Comparison of ENCODE assay signal across 11 cellular contexts in genomic region chr9:110189001-110189400, GRCh38. TPM values are rescaled to one million over a fixed set of nuclear protein-coding genes. Genes with fewer than 3 reads are reported as not detected.
DNase-seq lines count a peak whose midpoint lies in the region; ATAC-seq and TF ChIP-seq lines count a peak whose summit lies in the region.
"Had no signal": no experiment of that assay in that cellular context is flagged by ENCODE, and none has a peak within 500 bp of the region (broad histone marks: within the 10 kb centered on the region; RNA-seq: fewer than 3 reads in every experiment).

No MANE protein-coding gene starts in this region.

- no peak overlapping the region for H3K4me3 Mint-ChIP-seq in activated CD4-positive, alpha-beta T cell treated with anti-CD3 and anti-CD28 coated beads, Interleukin-2, amount 10 ng/mL, durations not matched to agents 7 days and 5 days
- H3K4me3 Mint-ChIP-seq in activated CD4-positive, alpha-beta T cell treated with anti-CD3 and anti-CD28 coated beads for 36 hours, result no peak overlapping the region

- H3K36me3 Mint-ChIP-seq in activated CD4-positive, alpha-beta T cell treated with anti-CD3 and anti-CD28 coated beads, Interleukin-2, amount 10 ng/mL, durations not matched to agents 7 days and 5 days (ENCODE audit: low read depth), result no peaks in the 10 kb centered on the region
- H3K36me3 Mint-ChIP-seq in activated CD4-positive, alpha-beta T cell treated with anti-CD3 and anti-CD28 coated beads for 36 hours (ENCODE audit: low read depth), result no peaks in the 10 kb centered on the region

- intact Hi-C loops in dorsolateral prefrontal cortex (cut with DNase I), result loop anchor here (5.0 to 10.0 kb wide), 2 partner anchors 433 to 436 kb away; no protein-coding TSS in a partner anchor
- intact Hi-C loops in uterus (cut with DNase I; ENCODE audit: low total_unique reads), result no loop called here
- intact Hi-C loops in activated CD4-positive, alpha-beta T cell treated with anti-CD3 and anti-CD28 coated beads for 36 hours (cut with DNase I, micrococcal nuclease), result no loop called here

- no peak for DNase-seq in activated CD4-positive, alpha-beta T cell treated with anti-CD3 and anti-CD28 coated beads, Interleukin-2, amount 10 ng/mL, durations not matched to agents 7 days and 5 days
- DNase-seq in activated CD4-positive, alpha-beta T cell treated with anti-CD3 and anti-CD28 coated beads, Interleukin-2, amount 50 U/mL, for 4 hours, result no peak
- DNase-seq in dorsolateral prefrontal cortex (peak in 3 of 10 donors; percentile 45 to 55 (median 47)), uterus (peak; percentile 26 to 69)
- no peak for DNase-seq in activated CD4-positive, alpha-beta T cell treated with anti-CD3 and anti-CD28 coated beads for 36 hours
- DNase-seq: dermis blood vessel endothelial cell had no signal

- no peaks in the 10 kb centered on the region for H3K36me3 ChIP-seq in mucosa of rectum (ENCODE audit: control insufficient read depth in 2 of 2, insufficient read depth in 2 of 2, low read length in 2 of 2)
- H3K36me3 ChIP-seq in uterus, result no peaks in the 10 kb centered on the region
- H3K36me3 ChIP-seq: BLaER1 treated with 17β-estradiol and CSF1 and Interleukin-3, amounts not matched to agents 10 nM and 100 nM had no signal

- POLR2A ChIA-PET in activated CD4-positive, alpha-beta T cell treated with anti-CD3 and anti-CD28 coated beads, Interleukin-2, amount 10 ng/mL, durations not matched to agents 7 days and 5 days (lab: Charles Lee), result interaction anchor here (0.6 kb wide), 1 partner anchor 469 kb away, joined by 3 read pairs; no protein-coding TSS in a partner anchor
- POLR2A ChIA-PET in activated CD4-positive, alpha-beta T cell treated with anti-CD3 and anti-CD28 coated beads for 36 hours (lab: Charles Lee), result no interaction called here

- peaks cover 3% of the 10 kb centered on the region for H3K27me3 Mint-ChIP-seq in activated CD4-positive, alpha-beta T cell treated with anti-CD3 and anti-CD28 coated beads, Interleukin-2, amount 10 ng/mL, durations not matched to agents 7 days and 5 days
- H3K27me3 Mint-ChIP-seq in activated CD4-positive, alpha-beta T cell treated with anti-CD3 and anti-CD28 coated beads for 36 hours, result no peaks in the 10 kb centered on the region

- ATAC-seq in GM21360 (IDR thresholded peaks at IDR 0.05; ENCODE audit: unreplicated experiment) (no peak), GM21367 (IDR thresholded peaks at IDR 0.05; ENCODE audit: unreplicated experiment) (no peak)
- ATAC-seq in activated CD4-positive, alpha-beta T cell treated with anti-CD3 and anti-CD28 coated beads for 36 hours, result no peak

- H3K27me3 ChIP-seq in dorsolateral prefrontal cortex, result no peaks in the 10 kb centered on the region
- H3K27me3 ChIP-seq in mucosa of rectum (ENCODE audit: control insufficient read depth in 2 of 2, insufficient read depth in 2 of 2, low read length in 2 of 2), result no peaks in the 10 kb centered on the region
- H3K27me3 ChIP-seq in uterus, result no peaks in the 10 kb centered on the region
- H3K27me3 ChIP-seq: BLaER1 treated with 17β-estradiol and CSF1 and Interleukin-3, amounts not matched to agents 10 nM and 100 nM had no signal

- H3K4me1 ChIP-seq in mucosa of rectum (ENCODE audit: control insufficient read depth in 2 of 2, insufficient read depth in 2 of 2, low read length in 2 of 2) (peaks cover 24 to 34% of the 10 kb centered on the region in 2 donors), uterus (no peaks in the 10 kb centered on the region)

- no peak for TF ChIP-seq POLR2A in uterus (IDR thresholded peaks at IDR 0.05)

- H3K27ac ChIP-seq in dorsolateral prefrontal cortex, result peak overlapping the region in 33 of 59 donors; percentile 4 to 82 (median 49)
- peak overlapping the region; percentile 73 to 89 for H3K27ac ChIP-seq in mucosa of rectum (ENCODE audit: low read depth in 2 of 2, low read length in 2 of 2)
- peak overlapping the region; percentile 59 to 82 for H3K27ac ChIP-seq in uterus

- no peaks in the 10 kb centered on the region for H3K9me3 Mint-ChIP-seq in activated CD4-positive, alpha-beta T cell treated with anti-CD3 and anti-CD28 coated beads, Interleukin-2, amount 10 ng/mL, durations not matched to agents 7 days and 5 days
- H3K9me3 Mint-ChIP-seq in activated CD4-positive, alpha-beta T cell treated with anti-CD3 and anti-CD28 coated beads for 36 hours (ENCODE audit: low read depth), result no peaks in the 10 kb centered on the region

- H3K27ac Mint-ChIP-seq in activated CD4-positive, alpha-beta T cell treated with anti-CD3 and anti-CD28 coated beads, Interleukin-2, amount 10 ng/mL, durations not matched to agents 7 days and 5 days, result peak overlapping the region; percentile 41
- H3K27ac Mint-ChIP-seq in activated CD4-positive, alpha-beta T cell treated with anti-CD3 and anti-CD28 coated beads for 36 hours, result no peak overlapping the region

- H3K9me3 ChIP-seq in mucosa of rectum (ENCODE audit: control insufficient read depth in 2 of 2, low read length in 2 of 2), result no peaks in the 10 kb centered on the region
- no peaks in the 10 kb centered on the region for H3K9me3 ChIP-seq in uterus
- H3K9me3 ChIP-seq: BLaER1 treated with 17β-estradiol and CSF1 and Interleukin-3, amounts not matched to agents 10 nM and 100 nM had no signal

- CTCF ChIA-PET in activated CD4-positive, alpha-beta T cell treated with anti-CD3 and anti-CD28 coated beads, Interleukin-2, amount 10 ng/mL, durations not matched to agents 7 days and 5 days (lab: Charles Lee), result interaction anchor here (0.9 kb wide), 1 partner anchor 49 kb away, joined by 3 read pairs; no protein-coding TSS in a partner anchor
- CTCF ChIA-PET in activated CD4-positive, alpha-beta T cell treated with anti-CD3 and anti-CD28 coated beads for 36 hours (lab: Charles Lee), result interaction anchor here (0.6 to 1.0 kb wide), 3 partner anchors 29 to 482 kb away, joined by 3 to 6 read pairs (median 3); no protein-coding TSS in a partner anchor

- H3K4me1 Mint-ChIP-seq in activated CD4-positive, alpha-beta T cell treated with anti-CD3 and anti-CD28 coated beads, Interleukin-2, amount 10 ng/mL, durations not matched to agents 7 days and 5 days, result peaks cover 12% of the 10 kb centered on the region
- no peaks in the 10 kb centered on the region for H3K4me1 Mint-ChIP-seq in activated CD4-positive, alpha-beta T cell treated with anti-CD3 and anti-CD28 coated beads for 36 hours

- TF ChIP-seq CTCF in dorsolateral prefrontal cortex (IDR thresholded peaks at IDR 0.05 in 54 of 56, conservative IDR thresholded peaks at IDR 0.05 in 2 of 56; ENCODE audit: low read depth in 1 of 56, partially characterized antibody in 56 of 56), result no peak
- no peak for TF ChIP-seq CTCF in uterus (IDR thresholded peaks at IDR 0.05)

- peak overlapping the region; percentile 5 to 57 for H3K9ac ChIP-seq in mucosa of rectum (ENCODE audit: low read depth in 1 of 2, low read length in 2 of 2)
- H3K9ac ChIP-seq: BLaER1 treated with 17β-estradiol and CSF1 and Interleukin-3, amounts not matched to agents 10 nM and 100 nM had no signal

- H3K4me3 ChIP-seq in dorsolateral prefrontal cortex, result no peak overlapping the region
- no peak overlapping the region for H3K4me3 ChIP-seq in mucosa of rectum (ENCODE audit: low read length in 2 of 2)
- H3K4me3 ChIP-seq in uterus, result no peak overlapping the region
- H3K4me3 ChIP-seq: BLaER1 treated with 17β-estradiol and CSF1 and Interleukin-3, amounts not matched to agents 10 nM and 100 nM had no signal

RNA-seq across cellular contexts. Expression of gene C9orf152, which starts 19.0 kb away (rescaled TPM):
- not detected for total RNA-seq in activated CD4-positive, alpha-beta T cell treated with anti-CD3 and anti-CD28 coated beads, Interleukin-2, amount 10 ng/mL, durations not matched to agents 7 days and 5 days
- under 1 TPM in 17 of 120 experiments, not detected in 103; 0.16 to 0.55 (median 0.22) TPM for total RNA-seq in dorsolateral prefrontal cortex
- 1 to 10 TPM in 1 of 4 donors, not detected in 3; 1.6 TPM for total RNA-seq in uterus
- not detected for total RNA-seq in activated CD4-positive, alpha-beta T cell treated with anti-CD3 and anti-CD28 coated beads for 36 hours
- total RNA-seq: dermis blood vessel endothelial cell, lung microvascular endothelial cell had no signal

Comparison
In these comparisons a context has a peak if more than half of its experiments do, and no peak if none do; other contexts are left out.
1. DNase-seq: peak in uterus (2 of 2); none in activated CD4-positive, alpha-beta T cell treated with anti-CD3 and anti-CD28 coated beads, Interleukin-2, amount 10 ng/mL, durations not matched to agents 7 days and 5 days (single experiment), activated CD4-positive, alpha-beta T cell treated with anti-CD3 and anti-CD28 coated beads, Interleukin-2, amount 50 U/mL, for 4 hours (0 of 2) and activated CD4-positive, alpha-beta T cell treated with anti-CD3 and anti-CD28 coated beads for 36 hours (single experiment).
2. intact Hi-C loops: an anchor here in dorsolateral prefrontal cortex (5.0 to 10.0 kb wide); none called in uterus and activated CD4-positive, alpha-beta T cell treated with anti-CD3 and anti-CD28 coated beads for 36 hours.
3. Peak in every context shown above with its lines, with median percentiles within 50 percentile points of each other: H3K27ac ChIP-seq.